In the genomic region with DNA sequence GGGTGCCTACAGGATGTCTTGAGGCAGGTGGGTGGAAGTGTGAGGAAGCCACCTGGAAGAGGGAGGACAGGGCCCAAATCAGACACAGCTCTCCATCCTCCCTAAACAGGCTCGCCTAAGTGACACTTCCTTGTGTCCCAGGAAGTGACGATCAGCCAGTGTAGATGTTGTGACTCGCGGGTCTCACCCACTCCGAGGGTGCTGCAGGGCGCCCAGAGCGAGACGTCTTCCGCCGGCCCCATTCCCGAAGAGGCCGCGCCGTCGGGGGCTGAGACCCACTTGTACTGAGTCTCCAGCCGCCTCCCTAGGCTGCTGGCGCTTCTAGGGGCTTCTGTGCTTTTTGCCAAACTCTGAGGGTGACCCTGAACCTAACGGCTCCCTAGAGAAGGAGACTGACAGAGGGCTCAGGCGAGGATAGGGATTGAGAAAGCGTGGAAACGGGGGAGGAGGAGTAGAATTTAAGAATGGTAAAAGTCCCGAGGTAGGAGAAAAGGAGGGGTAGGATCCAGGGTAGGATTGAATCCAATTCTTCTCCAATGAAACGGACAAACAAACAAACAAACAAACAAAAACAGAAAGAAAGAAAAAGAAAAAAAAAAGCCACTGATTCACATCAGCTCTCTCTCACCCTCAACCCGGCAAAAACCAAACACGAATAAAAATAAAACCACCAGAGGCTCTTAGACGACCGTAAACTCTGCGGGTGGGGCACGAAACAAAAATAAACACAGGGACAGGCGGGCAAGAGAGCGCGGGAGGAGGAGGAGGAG, we compare ENCODE assay signal across 8 cellular contexts. TPM values are rescaled to one million over a fixed set of nuclear protein-coding genes. Genes with fewer than 3 reads are reported as not detected.
A peak's percentile ranks its signal among the peaks of the same experiment; 100 is the strongest.
DNase-seq lines count a peak whose midpoint lies in the region; ATAC-seq, FAIRE-seq and TF ChIP-seq lines count a peak whose summit lies in the region.

No MANE protein-coding gene starts in this region.

- DNase-seq in A549 (ENCODE audit: low read depth in 1 of 2, low spot score in 1 of 2) (no peak), NCI-H2029 (lab: John Stamatoyannopoulos, UW) (peak; percentile 55), brain microvascular endothelial cell (no peak), gastrocnemius medialis (peak; percentile 15 to 24), NOMO-1 treated with DMSO at 0.1 percent for 48 hours (lab: John Stamatoyannopoulos, UW; ENCODE audit: unreplicated experiment) (no peak), epidermal melanocyte (ENCODE audit: insufficient read length, low spot score) (no peak)

- H3K27me3 ChIP-seq in brain microvascular endothelial cell (replicated peaks) (no peaks in the 10 kb centered on the region), iPS-20b (ENCODE audit: insufficient read depth, low read length) (peaks cover 12% of the 10 kb centered on the region; the same call in 1 of the 2 replicates), gastrocnemius medialis (peaks cover 0 to 5% (median 0%) of the 10 kb centered on the region in 3 donors)

- TF ChIP-seq RAD21 in A549 (conservative IDR thresholded peaks at IDR 0.05 in 1 of 2, IDR thresholded peaks at IDR 0.05 in 1 of 2) = no peak

- FAIRE-seq in A549 (lab: Jason Lieb, UNC) = no peak

- CTCF ChIA-PET in A549 (lab: Yijun Ruan, JAX) = no interaction called here

- POLR2A ChIA-PET in A549 (lab: Yijun Ruan, JAX) = no interaction called here

- intact Hi-C loops in gastrocnemius medialis (cut with DNase I; ENCODE audit: low total_unique reads) = no loop called here

- ATAC-seq in A549 (peak in 1 of 2 experiments; percentile 19; a peak in 4 of 6 replicates), GM18505 (IDR thresholded peaks at IDR 0.05; ENCODE audit: unreplicated experiment) (peak; percentile 9), gastrocnemius medialis (peak; percentile 45 to 70)

- H3K4me1 ChIP-seq in A549 = peaks cover 12% of the 10 kb centered on the region; the same call in 2 of the 3 replicates
- no peaks in the 10 kb centered on the region for H3K4me1 ChIP-seq in iPS-20b (ENCODE audit: insufficient read depth, low read length)
- no peaks in the 10 kb centered on the region for H3K4me1 ChIP-seq in gastrocnemius medialis

- H3K4me3 ChIP-seq in A549 (peak overlapping the region; percentile 67), brain microvascular endothelial cell (ENCODE audit: low read depth, low read length) (peak overlapping the region; percentile 74), iPS-20b (ENCODE audit: low read length) (peak overlapping the region; percentile 74), gastrocnemius medialis (peak overlapping the region; percentile 51 to 82 (median 70))

- H3K9me3 ChIP-seq in A549 (no peaks in the 10 kb centered on the region), iPS-20b (ENCODE audit: insufficient read depth, low read depth, low read length) (no peaks in the 10 kb centered on the region), gastrocnemius medialis (no peaks in the 10 kb centered on the region)

- TF ChIP-seq POLR2A in A549 (IDR thresholded peaks at IDR 0.05; ENCODE audit: low read length) (no peak), GM18505 (IDR thresholded peaks at IDR 0.05; ENCODE audit: borderline replicate concordance, extremely low read depth, insufficient read depth, insufficient read length) (no peak), gastrocnemius medialis (IDR thresholded peaks at IDR 0.05) (peak; percentile 29 to 39)

- peak overlapping the region; percentile 79; the same call in 1 of the 2 replicates for H3K9ac ChIP-seq in iPS-20b (ENCODE audit: low read depth, low read length)

- peak overlapping the region; percentile 98 for H3K4me2 ChIP-seq in A549

- WGBS in A549 (ENCODE audit: missing lambda C conversion rate) = 8% methylated on average over 30 of the region's 32 CpGs

- H3K27ac ChIP-seq in A549 (no peak overlapping the region), brain microvascular endothelial cell (no peak overlapping the region), iPS-20b (ENCODE audit: low read length) (no peak overlapping the region), gastrocnemius medialis (peak overlapping the region; percentile 39 to 77 (median 70))

- in situ Hi-C loops in brain microvascular endothelial cell (cut with HindIII; ENCODE audit: low pct_ligation_motif_present, low sequenced_read_pairs) = no loop called here
- in situ Hi-C loops in gastrocnemius medialis (cut with MboI; ENCODE audit: low sequenced_read_pairs in 4 of 4) = no loop called here

- no peaks in the 10 kb centered on the region for H3K36me3 ChIP-seq in brain microvascular endothelial cell (replicated peaks)
- no peaks in the 10 kb centered on the region for H3K36me3 ChIP-seq in iPS-20b (ENCODE audit: insufficient read depth, low read depth, low read length)
- no peaks in the 10 kb centered on the region for H3K36me3 ChIP-seq in gastrocnemius medialis

- TF ChIP-seq EP300 in A549 (IDR thresholded peaks at IDR 0.05) = no peak

- no peak for TF ChIP-seq CTCF in A549 (IDR thresholded peaks at IDR 0.05)
- no peak for TF ChIP-seq CTCF in brain microvascular endothelial cell (IDR thresholded peaks at IDR 0.05; ENCODE audit: low read depth, low read length, missing control alignments)
- no peak for TF ChIP-seq CTCF in gastrocnemius medialis (IDR thresholded peaks at IDR 0.05 in 4 of 5, conservative IDR thresholded peaks at IDR 0.05 in 1 of 5)

TF ChIP-seq in A549, 52 proteins besides CTCF, POLR2A, EP300 and RAD21:
- no peak for TF ChIP-seq RCOR1 (IDR thresholded peaks at IDR 0.05; ENCODE audit: low read depth, low read length)
- TF ChIP-seq CHD4 (IDR thresholded peaks at IDR 0.05; ENCODE audit: borderline replicate concordance) = no peak
- peak; percentile 59; the same call in 1 of the 2 replicates for TF ChIP-seq CBX8 (IDR thresholded peaks at IDR 0.05)
- TF ChIP-seq HEYL (CRISPR knock-in tag; IDR thresholded peaks at IDR 0.05) = no peak
- TF ChIP-seq RFX5 (IDR thresholded peaks at IDR 0.05) = no peak

RNA-seq across cellular contexts. Expression of a gene that starts 0.5 kb away (rescaled TPM):
- polyA plus RNA-seq in A549 (2011; rRNA removed) (0.03 TPM in 2 replicates), A549 (2017; fragmentation: RNase III; extraction: RNeasy Plus Mini Kit Qiagen cat#74134 plus additional on column Dnase treatment) (0.05 to 0.22 TPM (median 0.05 TPM) in 3 replicates)
- polyA plus RNA-seq in A549 (2012; cell fraction: cytosol; rRNA removed) = 0.03 TPM in 1 of 2 replicates, not detected in the other
- polyA plus RNA-seq in A549 (2012; cell fraction: nucleus; rRNA removed) = 0.02 and 0.04 TPM in 2 replicates
- polyA minus RNA-seq in A549 (2011; rRNA and poly(A)+ RNA removed) = 0.10 TPM in 1 of 2 replicates, not detected in the other
- total RNA-seq in gastrocnemius medialis = 1 to 10 TPM; 1.3 to 2.7 (median 1.9) TPM

Comparison
In these comparisons a context has a peak if more than half of its experiments do, and no peak if none do; other contexts are left out.
1. DNase-seq: peak in NCI-H2029 (single experiment) and gastrocnemius medialis (2 of 2); none in A549 (0 of 2), brain microvascular endothelial cell (single experiment), NOMO-1 treated with DMSO at 0.1 percent for 48 hours (single experiment) and epidermal melanocyte (single experiment).
2. H3K27ac ChIP-seq: peak in gastrocnemius medialis (4 of 4); none in A549 (0 of 2), brain microvascular endothelial cell (single experiment) and iPS-20b (single experiment).
3. POLR2A ChIP-seq: peak in gastrocnemius medialis (2 of 2); none in A549 (single experiment) and GM18505 (single experiment).
4. Peak in every context shown above with its lines, with median percentiles within 50 percentile points of each other: H3K4me3 ChIP-seq.